ENCODE assay signal across 1 cellular context in the genomic region with DNA sequence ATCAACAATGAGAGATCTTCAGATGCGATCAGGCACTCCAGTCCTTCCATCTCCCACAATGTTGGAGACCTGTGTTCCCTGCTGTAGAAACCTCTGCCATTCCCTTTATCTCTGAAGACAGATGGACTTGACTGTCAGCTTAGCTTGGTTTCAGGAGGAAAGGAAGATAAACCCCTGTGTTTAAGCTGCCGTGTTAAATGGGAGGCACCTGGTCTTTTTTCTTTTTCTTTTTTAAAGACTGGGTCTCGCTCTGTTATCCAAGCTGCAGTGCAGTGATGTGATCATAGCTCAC.
A peak's percentile ranks its signal among the peaks of the same experiment; 100 is the strongest.
TF ChIP-seq lines count a peak whose summit lies in the region.

No MANE protein-coding gene starts in this region.

TF ChIP-seq in K562, 482 proteins besides CTCF, POLR2A, EP300 and RAD21 (continued from another document and continues in another):
- no peak for TF ChIP-seq POLR2H (tag; IDR thresholded peaks at IDR 0.05; ENCODE audit: low read depth)
- no peak for TF ChIP-seq ZBTB1 (CRISPR knock-in tag; IDR thresholded peaks at IDR 0.05; ENCODE audit: borderline replicate concordance, low read depth)
- TF ChIP-seq, protein P1, sequence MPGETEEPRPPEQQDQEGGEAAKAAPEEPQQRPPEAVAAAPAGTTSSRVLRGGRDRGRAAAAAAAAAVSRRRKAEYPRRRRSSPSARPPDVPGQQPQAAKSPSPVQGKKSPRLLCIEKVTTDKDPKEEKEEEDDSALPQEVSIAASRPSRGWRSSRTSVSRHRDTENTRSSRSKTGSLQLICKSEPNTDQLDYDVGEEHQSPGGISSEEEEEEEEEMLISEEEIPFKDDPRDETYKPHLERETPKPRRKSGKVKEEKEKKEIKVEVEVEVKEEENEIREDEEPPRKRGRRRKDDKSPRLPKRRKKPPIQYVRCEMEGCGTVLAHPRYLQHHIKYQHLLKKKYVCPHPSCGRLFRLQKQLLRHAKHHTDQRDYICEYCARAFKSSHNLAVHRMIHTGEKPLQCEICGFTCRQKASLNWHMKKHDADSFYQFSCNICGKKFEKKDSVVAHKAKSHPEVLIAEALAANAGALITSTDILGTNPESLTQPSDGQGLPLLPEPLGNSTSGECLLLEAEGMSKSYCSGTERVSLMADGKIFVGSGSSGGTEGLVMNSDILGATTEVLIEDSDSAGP (CRISPR knock-in tag; IDR thresholded peaks at IDR 0.05) = no peak
- TF ChIP-seq NFE2L1 (tag; IDR thresholded peaks at IDR 0.05; ENCODE audit: borderline replicate concordance, low read depth) = no peak
- TF ChIP-seq IRF9 (tag; IDR thresholded peaks at IDR 0.05) = no peak
- TF ChIP-seq SMARCA5 (IDR thresholded peaks at IDR 0.05) = no peak
- TF ChIP-seq HNRNPLL (IDR thresholded peaks at IDR 0.05; ENCODE audit: low read depth, low read length, poor library complexity, severe bottlenecking) = no peak
- peak; percentile 52; the same call in 1 of the 2 replicates for TF ChIP-seq NCOR1 (IDR thresholded peaks at IDR 0.05)
- TF ChIP-seq, protein P2, sequence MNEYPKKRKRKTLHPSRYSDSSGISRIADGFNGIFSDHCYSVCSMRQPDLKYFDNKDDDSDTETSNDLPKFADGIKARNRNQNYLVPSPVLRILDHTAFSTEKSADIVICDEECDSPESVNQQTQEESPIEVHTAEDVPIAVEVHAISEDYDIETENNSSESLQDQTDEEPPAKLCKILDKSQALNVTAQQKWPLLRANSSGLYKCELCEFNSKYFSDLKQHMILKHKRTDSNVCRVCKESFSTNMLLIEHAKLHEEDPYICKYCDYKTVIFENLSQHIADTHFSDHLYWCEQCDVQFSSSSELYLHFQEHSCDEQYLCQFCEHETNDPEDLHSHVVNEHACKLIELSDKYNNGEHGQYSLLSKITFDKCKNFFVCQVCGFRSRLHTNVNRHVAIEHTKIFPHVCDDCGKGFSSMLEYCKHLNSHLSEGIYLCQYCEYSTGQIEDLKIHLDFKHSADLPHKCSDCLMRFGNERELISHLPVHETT (CRISPR knock-in tag; conservative IDR thresholded peaks at IDR 0.05 in 1 of 2, IDR thresholded peaks at IDR 0.05 in 1 of 2) = no peak
- TF ChIP-seq SAFB (IDR thresholded peaks at IDR 0.05; ENCODE audit: borderline replicate concordance, low read depth, low read length) = no peak
- no peak for TF ChIP-seq CEBPB (tag; IDR thresholded peaks at IDR 0.05)
- TF ChIP-seq POLR3G (IDR thresholded peaks at IDR 0.05; ENCODE audit: extremely low read depth, insufficient read length, insufficient replicate concordance) = no peak
- TF ChIP-seq THRA (IDR thresholded peaks at IDR 0.05) = no peak
- peak; percentile 60; the same call in 1 of the 2 replicates for TF ChIP-seq DPF2 (IDR thresholded peaks at IDR 0.05)
- no peak for TF ChIP-seq SUPT5H (IDR thresholded peaks at IDR 0.05)
- TF ChIP-seq, protein P3, sequence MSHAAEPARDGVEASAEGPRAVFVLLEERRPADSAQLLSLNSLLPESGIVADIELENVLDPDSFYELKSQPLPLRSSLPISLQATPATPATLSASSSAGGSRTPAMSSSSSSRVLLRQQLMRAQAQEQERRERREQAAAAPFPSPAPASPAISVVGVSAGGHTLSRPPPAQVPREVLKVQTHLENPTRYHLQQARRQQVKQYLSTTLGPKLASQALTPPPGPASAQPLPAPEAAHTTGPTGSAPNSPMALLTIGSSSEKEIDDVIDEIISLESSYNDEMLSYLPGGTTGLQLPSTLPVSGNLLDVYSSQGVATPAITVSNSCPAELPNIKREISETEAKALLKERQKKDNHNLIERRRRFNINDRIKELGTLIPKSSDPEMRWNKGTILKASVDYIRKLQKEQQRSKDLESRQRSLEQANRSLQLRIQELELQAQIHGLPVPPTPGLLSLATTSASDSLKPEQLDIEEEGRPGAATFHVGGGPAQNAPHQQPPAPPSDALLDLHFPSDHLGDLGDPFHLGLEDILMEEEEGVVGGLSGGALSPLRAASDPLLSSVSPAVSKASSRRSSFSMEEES (CRISPR knock-in tag; IDR thresholded peaks at IDR 0.05) = no peak
- no peak for TF ChIP-seq ZNF696 (CRISPR knock-in tag; conservative IDR thresholded peaks at IDR 0.05)
- no peak for TF ChIP-seq BRF1 (IDR thresholded peaks at IDR 0.05; ENCODE audit: borderline replicate concordance, extremely low read depth, insufficient read length)
- TF ChIP-seq TAF9B (IDR thresholded peaks at IDR 0.05; ENCODE audit: partially characterized antibody) = no peak
- TF ChIP-seq FOXJ3 (CRISPR knock-in tag; IDR thresholded peaks at IDR 0.05) = no peak
- no peak for TF ChIP-seq GTF2F1 (IDR thresholded peaks at IDR 0.05; ENCODE audit: low read depth, low read length)
- TF ChIP-seq ZNF436 (CRISPR knock-in tag; IDR thresholded peaks at IDR 0.05) = no peak
- TF ChIP-seq ZNF277 (CRISPR knock-in tag; IDR thresholded peaks at IDR 0.05; ENCODE audit: borderline replicate concordance) = no peak
- TF ChIP-seq ADNP (tag; IDR thresholded peaks at IDR 0.05) = no peak
- no peak for TF ChIP-seq RHOXF2B (CRISPR knock-in tag; conservative IDR thresholded peaks at IDR 0.05)
- no peak for TF ChIP-seq ZSCAN32 (CRISPR knock-in tag; IDR thresholded peaks at IDR 0.05)
- no peak for TF ChIP-seq SMAD4 (CRISPR knock-in tag; conservative IDR thresholded peaks at IDR 0.05)
- no peak for TF ChIP-seq RFX5 (IDR thresholded peaks at IDR 0.05; ENCODE audit: low read depth, low read length)
- TF ChIP-seq ZBTB43 (CRISPR knock-in tag; IDR thresholded peaks at IDR 0.05) = no peak
- TF ChIP-seq SLC30A9 (CRISPR knock-in tag; IDR thresholded peaks at IDR 0.05) = no peak
- no peak for TF ChIP-seq HOMEZ (CRISPR knock-in tag; IDR thresholded peaks at IDR 0.05)
- TF ChIP-seq FOXA3 (CRISPR knock-in tag; conservative IDR thresholded peaks at IDR 0.05 in 1 of 2, IDR thresholded peaks at IDR 0.05 in 1 of 2) = no peak
- no peak for TF ChIP-seq TAF1 (IDR thresholded peaks at IDR 0.05; ENCODE audit: control insufficient read depth, extremely low read depth, insufficient read depth, low read length, severe bottlenecking)
- TF ChIP-seq PYGO2 (tag; IDR thresholded peaks at IDR 0.05) = no peak
- peak; percentile 42; the same call in 1 of the 2 replicates for TF ChIP-seq MTA2 (IDR thresholded peaks at IDR 0.05; ENCODE audit: low read depth)
- TF ChIP-seq FOXK2 (conservative IDR thresholded peaks at IDR 0.05 in 1 of 2, IDR thresholded peaks at IDR 0.05 in 1 of 2; ENCODE audit: low read depth in 2 of 2) = no peak
- no peak for TF ChIP-seq TEAD2 (tag; IDR thresholded peaks at IDR 0.05)
- 0 out of 2 replicates have a peak, but pooled peaks have one; percentile 29 for TF ChIP-seq FOXM1 (IDR thresholded peaks at IDR 0.05; ENCODE audit: low read depth)
- TF ChIP-seq FOXM1 (CRISPR knock-in tag; IDR thresholded peaks at IDR 0.05; ENCODE audit: low read depth) = no peak
- TF ChIP-seq HDAC2 (IDR thresholded peaks at IDR 0.05) = 0 out of 2 replicates have a peak, but pooled peaks have one; percentile 43
- no peak for TF ChIP-seq HNRNPK (IDR thresholded peaks at IDR 0.05; ENCODE audit: low read depth, low read length, poor library complexity, severe bottlenecking)
- TF ChIP-seq ZC3H4 (CRISPR knock-in tag; IDR thresholded peaks at IDR 0.05; ENCODE audit: borderline replicate concordance) = no peak
- TF ChIP-seq HMGXB4 (CRISPR knock-in tag; IDR thresholded peaks at IDR 0.05) = no peak
- peak in 1 of 2 experiments; percentile 74; a peak in 1 of 4 replicates for TF ChIP-seq RCOR1 (IDR thresholded peaks at IDR 0.05; ENCODE audit: borderline replicate concordance in 1 of 2, low read depth in 2 of 2, low read length in 2 of 2)
